ENCODE assay signal across 8 cellular contexts in the genomic region with DNA sequence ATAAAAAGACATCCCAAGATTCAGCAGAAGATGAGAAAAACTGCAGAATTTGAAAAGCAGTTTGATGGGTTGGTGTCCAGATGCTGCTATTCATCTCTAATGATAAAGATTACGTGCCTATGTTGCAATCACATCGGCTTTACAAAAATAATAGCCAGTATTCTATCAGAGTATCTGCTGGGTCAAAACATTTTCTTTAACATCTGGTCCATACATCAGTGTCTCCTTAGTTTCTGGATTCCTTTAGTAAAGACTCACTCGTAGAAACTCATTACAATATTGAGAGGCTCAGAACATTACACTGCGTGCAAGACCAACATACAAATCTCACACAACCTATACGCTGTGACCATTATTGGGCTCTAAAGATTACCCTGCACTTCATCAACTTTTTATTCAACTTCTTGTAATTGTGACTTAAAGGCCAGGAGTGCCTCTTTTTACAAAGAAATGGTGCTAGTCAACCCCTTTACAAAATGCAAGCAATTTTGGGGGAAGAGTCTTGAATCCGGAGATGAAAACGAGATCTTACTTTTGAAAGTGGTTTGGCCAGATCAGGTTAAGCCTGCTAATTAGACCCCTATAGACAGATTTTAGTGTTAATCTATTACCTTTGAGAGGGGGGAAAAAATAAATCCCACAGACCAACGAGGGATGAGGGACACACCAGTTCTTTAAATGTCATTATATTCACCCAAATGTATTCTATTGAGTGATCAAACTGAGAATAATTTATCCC. TPM values are rescaled to one million over a fixed set of nuclear protein-coding genes. Genes with fewer than 3 reads are reported as not detected.
DNase-seq lines count a peak whose midpoint lies in the region; ATAC-seq and TF ChIP-seq lines count a peak whose summit lies in the region.
"Had no signal": no experiment of that assay in that cellular context is flagged by ENCODE, and none has a peak within 500 bp of the region (broad histone marks: within the 10 kb centered on the region; RNA-seq: fewer than 3 reads in every experiment).

No MANE protein-coding gene starts in this region.

- DNase-seq in HCEC 1CT (peak; percentile 51), foreskin fibroblast (peak; percentile 23 to 65), smooth muscle cell (lab: John Stamatoyannopoulos, UW; ENCODE audit: unreplicated experiment) (no peak), NCI-H526 (lab: John Stamatoyannopoulos, UW) (no peak), GOT3 (lab: John Stamatoyannopoulos, UW) (no peak)
- DNase-seq: NCI-H226 had no signal

- no peak overlapping the region for H2AFZ ChIP-seq in SU-DHL-6 (ENCODE audit: low read depth, low read length, severe bottlenecking)
- H2AFZ ChIP-seq in smooth muscle cell (ENCODE audit: low read depth) = no peak overlapping the region

- peaks cover 41% of the 10 kb centered on the region for H3F3A ChIP-seq in SU-DHL-6 (ENCODE audit: insufficient read depth)
- peaks cover 15% of the 10 kb centered on the region for H3F3A ChIP-seq in smooth muscle cell (ENCODE audit: low read depth)

- H3K36me3 ChIP-seq in SU-DHL-6 (ENCODE audit: low read length) = peaks cover 42% of the 10 kb centered on the region
- H3K36me3 ChIP-seq in smooth muscle cell (ENCODE audit: low read depth) = no peaks in the 10 kb centered on the region

- H3K9me2 ChIP-seq in SU-DHL-6 (replicated peaks; ENCODE audit: insufficient read depth, low read length) = no peaks in the 10 kb centered on the region

- WGBS in smooth muscle cell (ENCODE audit: low lambda C conversion rate) = under 1% methylated on average over 8 of the region's 8 CpGs

- H3K4me2 ChIP-seq in SU-DHL-6 (ENCODE audit: low read depth, low read length, poor library complexity, severe bottlenecking) (peak overlapping the region; percentile 98), smooth muscle cell (peak overlapping the region; percentile 97)

- H3K4me1 ChIP-seq in smooth muscle cell (ENCODE audit: low read depth) = peaks cover 48% of the 10 kb centered on the region

- H3K27me3 ChIP-seq in SU-DHL-6 (ENCODE audit: low read length) (no peaks in the 10 kb centered on the region), smooth muscle cell (ENCODE audit: low read depth) (no peaks in the 10 kb centered on the region)

- H4K20me1 ChIP-seq in SU-DHL-6 (ENCODE audit: low read depth, low read length) (peaks cover 68% of the 10 kb centered on the region), smooth muscle cell (ENCODE audit: low read depth) (peaks cover 78% of the 10 kb centered on the region)

- H3K9me3 ChIP-seq in SU-DHL-6 (ENCODE audit: insufficient read depth, low read length) = no peaks in the 10 kb centered on the region
- H3K9me3 ChIP-seq in smooth muscle cell (replicated peaks; ENCODE audit: low read depth) = no peaks in the 10 kb centered on the region

- no peak for ATAC-seq in HG02938 (IDR thresholded peaks at IDR 0.05; ENCODE audit: unreplicated experiment)

- H3K27ac ChIP-seq in SU-DHL-6 (ENCODE audit: low read depth, low read length) = no peak overlapping the region
- H3K27ac ChIP-seq in smooth muscle cell (ENCODE audit: low read depth) = peak overlapping the region; percentile 100

- H3K4me3 ChIP-seq in SU-DHL-6 (ENCODE audit: insufficient read depth, low read length, poor library complexity, severe bottlenecking) (peak overlapping the region; percentile 97), foreskin fibroblast (ENCODE audit: low read depth in 1 of 2, low read length in 2 of 2) (peak overlapping the region; percentile 98 to 100), smooth muscle cell (peak overlapping the region; percentile 93)

- H3K79me2 ChIP-seq in SU-DHL-6 (ENCODE audit: insufficient read depth, low read length) (peaks cover 79% of the 10 kb centered on the region), smooth muscle cell (ENCODE audit: low read depth) (peaks cover 78% of the 10 kb centered on the region)

- H3K9ac ChIP-seq in SU-DHL-6 (ENCODE audit: low read length) (peak overlapping the region; percentile 98), smooth muscle cell (ENCODE audit: low read depth) (peak overlapping the region; percentile 100)

- TF ChIP-seq CTCF in SU-DHL-6 (IDR thresholded peaks at IDR 0.05; ENCODE audit: insufficient read depth, low read length, poor library complexity, severe bottlenecking) (no peak), foreskin fibroblast (IDR thresholded peaks at IDR 0.05; ENCODE audit: low read depth, low read length) (no peak), smooth muscle cell (IDR thresholded peaks at IDR 0.05; ENCODE audit: borderline replicate concordance, insufficient read depth, poor library complexity, severe bottlenecking) (no peak)

RNA-seq across cellular contexts. Expression of gene TRA2B, which starts 2.9 kb away (rescaled TPM):
- total RNA-seq in smooth muscle cell = 260 and 265 TPM in 2 replicates
- 119 and 135 TPM in 2 replicates for polyA plus RNA-seq in smooth muscle cell

Comparison
In these comparisons a context has a peak if more than half of its experiments do, and no peak if none do; other contexts are left out.
1. DNase-seq: peak in HCEC 1CT (single experiment) and foreskin fibroblast (2 of 2); none in smooth muscle cell (single experiment), NCI-H526 (0 of 2) and GOT3 (single experiment).
2. Peak in every context shown above with its lines, with median percentiles within 50 percentile points of each other: H3K4me3 ChIP-seq.